In the genomic region with DNA sequence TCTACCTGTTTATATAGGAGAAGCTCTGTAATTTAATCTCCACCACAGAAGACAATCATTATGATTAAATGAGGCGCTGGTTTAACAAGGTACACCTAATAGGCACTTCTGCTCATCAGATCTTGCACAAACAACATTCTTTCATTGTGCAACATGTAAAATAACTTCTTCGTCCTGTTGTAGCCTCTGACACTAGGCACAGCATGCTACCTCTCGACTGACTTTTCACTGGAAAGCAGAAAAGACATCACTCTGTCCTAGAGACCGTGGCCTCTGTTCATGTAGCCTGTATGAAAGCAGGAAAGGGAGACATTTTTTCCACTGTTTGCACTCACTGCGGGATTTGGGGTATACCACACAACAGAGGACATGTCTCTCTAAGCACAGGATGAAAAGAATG, we compare ENCODE assay signal across 1 cellular context.
TF ChIP-seq lines count a peak whose summit lies in the region.

No MANE protein-coding gene starts in this region.

TF ChIP-seq in GM23338, 12 proteins besides CTCF, POLR2A, EP300 and RAD21 (continued from another document):
- TF ChIP-seq, protein P1, sequence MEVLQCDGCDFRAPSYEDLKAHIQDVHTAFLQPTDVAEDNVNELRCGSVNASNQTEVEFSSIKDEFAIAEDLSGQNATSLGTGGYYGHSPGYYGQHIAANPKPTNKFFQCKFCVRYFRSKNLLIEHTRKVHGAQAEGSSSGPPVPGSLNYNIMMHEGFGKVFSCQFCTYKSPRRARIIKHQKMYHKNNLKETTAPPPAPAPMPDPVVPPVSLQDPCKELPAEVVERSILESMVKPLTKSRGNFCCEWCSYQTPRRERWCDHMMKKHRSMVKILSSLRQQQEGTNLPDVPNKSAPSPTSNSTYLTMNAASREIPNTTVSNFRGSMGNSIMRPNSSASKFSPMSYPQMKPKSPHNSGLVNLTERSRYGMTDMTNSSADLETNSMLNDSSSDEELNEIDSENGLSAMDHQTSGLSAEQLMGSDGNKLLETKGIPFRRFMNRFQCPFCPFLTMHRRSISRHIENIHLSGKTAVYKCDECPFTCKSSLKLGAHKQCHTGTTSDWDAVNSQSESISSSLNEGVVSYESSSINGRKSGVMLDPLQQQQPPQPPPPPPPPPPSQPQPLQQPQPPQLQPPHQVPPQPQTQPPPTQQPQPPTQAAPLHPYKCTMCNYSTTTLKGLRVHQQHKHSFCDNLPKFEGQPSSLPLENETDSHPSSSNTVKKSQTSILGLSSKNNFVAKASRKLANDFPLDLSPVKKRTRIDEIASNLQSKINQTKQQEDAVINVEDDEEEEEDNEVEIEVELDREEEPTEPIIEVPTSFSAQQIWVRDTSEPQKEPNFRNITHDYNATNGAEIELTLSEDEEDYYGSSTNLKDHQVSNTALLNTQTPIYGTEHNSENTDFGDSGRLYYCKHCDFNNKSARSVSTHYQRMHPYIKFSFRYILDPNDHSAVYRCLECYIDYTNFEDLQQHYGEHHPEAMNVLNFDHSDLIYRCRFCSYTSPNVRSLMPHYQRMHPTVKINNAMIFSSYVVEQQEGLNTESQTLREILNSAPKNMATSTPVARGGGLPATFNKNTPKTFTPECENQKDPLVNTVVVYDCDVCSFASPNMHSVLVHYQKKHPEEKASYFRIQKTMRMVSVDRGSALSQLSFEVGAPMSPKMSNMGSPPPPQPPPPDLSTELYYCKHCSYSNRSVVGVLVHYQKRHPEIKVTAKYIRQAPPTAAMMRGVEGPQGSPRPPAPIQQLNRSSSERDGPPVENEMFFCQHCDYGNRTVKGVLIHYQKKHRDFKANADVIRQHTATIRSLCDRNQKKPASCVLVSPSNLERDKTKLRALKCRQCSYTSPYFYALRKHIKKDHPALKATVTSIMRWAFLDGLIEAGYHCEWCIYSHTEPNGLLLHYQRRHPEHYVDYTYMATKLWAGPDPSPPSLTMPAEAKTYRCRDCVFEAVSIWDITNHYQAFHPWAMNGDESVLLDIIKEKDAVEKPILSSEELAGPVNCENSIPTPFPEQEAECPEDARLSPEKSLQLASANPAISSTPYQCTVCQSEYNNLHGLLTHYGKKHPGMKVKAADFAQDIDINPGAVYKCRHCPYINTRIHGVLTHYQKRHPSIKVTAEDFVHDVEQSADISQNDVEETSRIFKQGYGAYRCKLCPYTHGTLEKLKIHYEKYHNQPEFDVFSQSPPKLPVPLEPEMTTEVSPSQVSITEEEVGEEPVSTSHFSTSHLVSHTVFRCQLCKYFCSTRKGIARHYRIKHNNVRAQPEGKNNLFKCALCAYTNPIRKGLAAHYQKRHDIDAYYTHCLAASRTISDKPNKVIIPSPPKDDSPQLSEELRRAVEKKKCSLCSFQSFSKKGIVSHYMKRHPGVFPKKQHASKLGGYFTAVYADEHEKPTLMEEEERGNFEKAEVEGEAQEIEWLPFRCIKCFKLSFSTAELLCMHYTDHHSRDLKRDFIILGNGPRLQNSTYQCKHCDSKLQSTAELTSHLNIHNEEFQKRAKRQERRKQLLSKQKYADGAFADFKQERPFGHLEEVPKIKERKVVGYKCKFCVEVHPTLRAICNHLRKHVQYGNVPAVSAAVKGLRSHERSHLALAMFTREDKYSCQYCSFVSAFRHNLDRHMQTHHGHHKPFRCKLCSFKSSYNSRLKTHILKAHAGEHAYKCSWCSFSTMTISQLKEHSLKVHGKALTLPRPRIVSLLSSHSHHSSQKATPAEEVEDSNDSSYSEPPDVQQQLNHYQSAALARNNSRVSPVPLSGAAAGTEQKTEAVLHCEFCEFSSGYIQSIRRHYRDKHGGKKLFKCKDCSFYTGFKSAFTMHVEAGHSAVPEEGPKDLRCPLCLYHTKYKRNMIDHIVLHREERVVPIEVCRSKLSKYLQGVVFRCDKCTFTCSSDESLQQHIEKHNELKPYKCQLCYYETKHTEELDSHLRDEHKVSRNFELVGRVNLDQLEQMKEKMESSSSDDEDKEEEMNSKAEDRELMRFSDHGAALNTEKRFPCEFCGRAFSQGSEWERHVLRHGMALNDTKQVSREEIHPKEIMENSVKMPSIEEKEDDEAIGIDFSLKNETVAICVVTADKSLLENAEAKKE (CRISPR knock-in tag; IDR thresholded peaks at IDR 0.05) = no peak
- no peak for TF ChIP-seq POLR2AphosphoS5 (IDR thresholded peaks at IDR 0.05; ENCODE audit: low read depth)
- TF ChIP-seq STAT1 (IDR thresholded peaks at IDR 0.05; ENCODE audit: unreplicated experiment) = no peak
- TF ChIP-seq, protein P2, sequence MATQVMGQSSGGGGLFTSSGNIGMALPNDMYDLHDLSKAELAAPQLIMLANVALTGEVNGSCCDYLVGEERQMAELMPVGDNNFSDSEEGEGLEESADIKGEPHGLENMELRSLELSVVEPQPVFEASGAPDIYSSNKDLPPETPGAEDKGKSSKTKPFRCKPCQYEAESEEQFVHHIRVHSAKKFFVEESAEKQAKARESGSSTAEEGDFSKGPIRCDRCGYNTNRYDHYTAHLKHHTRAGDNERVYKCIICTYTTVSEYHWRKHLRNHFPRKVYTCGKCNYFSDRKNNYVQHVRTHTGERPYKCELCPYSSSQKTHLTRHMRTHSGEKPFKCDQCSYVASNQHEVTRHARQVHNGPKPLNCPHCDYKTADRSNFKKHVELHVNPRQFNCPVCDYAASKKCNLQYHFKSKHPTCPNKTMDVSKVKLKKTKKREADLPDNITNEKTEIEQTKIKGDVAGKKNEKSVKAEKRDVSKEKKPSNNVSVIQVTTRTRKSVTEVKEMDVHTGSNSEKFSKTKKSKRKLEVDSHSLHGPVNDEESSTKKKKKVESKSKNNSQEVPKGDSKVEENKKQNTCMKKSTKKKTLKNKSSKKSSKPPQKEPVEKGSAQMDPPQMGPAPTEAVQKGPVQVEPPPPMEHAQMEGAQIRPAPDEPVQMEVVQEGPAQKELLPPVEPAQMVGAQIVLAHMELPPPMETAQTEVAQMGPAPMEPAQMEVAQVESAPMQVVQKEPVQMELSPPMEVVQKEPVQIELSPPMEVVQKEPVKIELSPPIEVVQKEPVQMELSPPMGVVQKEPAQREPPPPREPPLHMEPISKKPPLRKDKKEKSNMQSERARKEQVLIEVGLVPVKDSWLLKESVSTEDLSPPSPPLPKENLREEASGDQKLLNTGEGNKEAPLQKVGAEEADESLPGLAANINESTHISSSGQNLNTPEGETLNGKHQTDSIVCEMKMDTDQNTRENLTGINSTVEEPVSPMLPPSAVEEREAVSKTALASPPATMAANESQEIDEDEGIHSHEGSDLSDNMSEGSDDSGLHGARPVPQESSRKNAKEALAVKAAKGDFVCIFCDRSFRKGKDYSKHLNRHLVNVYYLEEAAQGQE (IDR thresholded peaks at IDR 0.05; ENCODE audit: unreplicated experiment) = no peak
- no peak for TF ChIP-seq NANOG (IDR thresholded peaks at IDR 0.05; ENCODE audit: borderline replicate concordance)
- TF ChIP-seq EZH2phosphoT487 (IDR thresholded peaks at IDR 0.05; ENCODE audit: unreplicated experiment) = no peak
- no peak for TF ChIP-seq ZNF114 (CRISPR knock-in tag; IDR thresholded peaks at IDR 0.05)
- TF ChIP-seq, protein P3, sequence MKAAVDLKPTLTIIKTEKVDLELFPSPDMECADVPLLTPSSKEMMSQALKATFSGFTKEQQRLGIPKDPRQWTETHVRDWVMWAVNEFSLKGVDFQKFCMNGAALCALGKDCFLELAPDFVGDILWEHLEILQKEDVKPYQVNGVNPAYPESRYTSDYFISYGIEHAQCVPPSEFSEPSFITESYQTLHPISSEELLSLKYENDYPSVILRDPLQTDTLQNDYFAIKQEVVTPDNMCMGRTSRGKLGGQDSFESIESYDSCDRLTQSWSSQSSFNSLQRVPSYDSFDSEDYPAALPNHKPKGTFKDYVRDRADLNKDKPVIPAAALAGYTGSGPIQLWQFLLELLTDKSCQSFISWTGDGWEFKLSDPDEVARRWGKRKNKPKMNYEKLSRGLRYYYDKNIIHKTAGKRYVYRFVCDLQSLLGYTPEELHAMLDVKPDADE (IDR thresholded peaks at IDR 0.05) = no peak
TF ChIP-seq in GM23338: peak in this region for 0.
